8 cellular contexts compared by ENCODE assay signal in genomic region chr7:45088821-45089313, GRCh38. TPM values are rescaled to one million over a fixed set of nuclear protein-coding genes. Genes with fewer than 3 reads are reported as not detected.
DNase-seq lines count a peak whose midpoint lies in the region; ATAC-seq, FAIRE-seq and TF ChIP-seq lines count a peak whose summit lies in the region.

TSS of gene NACAD (minus strand) at chr7:45088969. CDS start at chr7:45088894, 75 bp downstream.

- no peak within 1 kb of the TSS for H3K27ac Mint-ChIP-seq in HFFc6
- H3K27ac Mint-ChIP-seq in activated naive CD8-positive, alpha-beta T cell treated with anti-CD3 and anti-CD28 coated beads for 36 hours: no peak within 1 kb of the TSS

- H3K27ac ChIP-seq in ovary: peak within 1 kb of the TSS; percentile 70 to 88

- no peaks in the 10 kb centered on the region for H3K36me3 Mint-ChIP-seq in HFFc6 (ENCODE audit: low read depth)
- H3K36me3 Mint-ChIP-seq in activated naive CD8-positive, alpha-beta T cell treated with anti-CD3 and anti-CD28 coated beads for 36 hours: no peaks in the 10 kb centered on the region

- H3K4me3 ChIP-seq in ovary: peak within 1 kb of the TSS; percentile 51

- intact Hi-C loops in left cardiac atrium (cut with DNase I) (no loop called here), ovary (cut with DNase I) (no loop called here)

- H3K4me1 Mint-ChIP-seq in HFFc6 (ENCODE audit: low read depth): peaks cover 14% of the 10 kb centered on the region
- peaks cover 6% of the 10 kb centered on the region for H3K4me1 Mint-ChIP-seq in activated naive CD8-positive, alpha-beta T cell treated with anti-CD3 and anti-CD28 coated beads for 36 hours

- peak within 1 kb of the TSS; percentile 72 for H3K4me3 Mint-ChIP-seq in HFFc6
- peak within 1 kb of the TSS; percentile 80 for H3K4me3 Mint-ChIP-seq in activated naive CD8-positive, alpha-beta T cell treated with anti-CD3 and anti-CD28 coated beads for 36 hours

- DNase-seq in AG20443 (ENCODE audit: low spot score) (peak; percentile 92), HFFc6 (no peak), left cardiac atrium (peak; percentile 65), ovary (peak; percentile 71 to 83 (median 79)), cerebellar nuclear complex (lab: John Stamatoyannopoulos, UW) (no peak), urothelium cell line (ENCODE audit: low spot score) (no peak)
- DNase-seq in activated naive CD8-positive, alpha-beta T cell treated with anti-CD3 and anti-CD28 coated beads for 36 hours: peak; percentile 50

- peak; percentile 39 for TF ChIP-seq POLR2A in ovary (IDR thresholded peaks at IDR 0.05)

- TF ChIP-seq EP300 in ovary (IDR thresholded peaks at IDR 0.05): no peak

- no peak for TF ChIP-seq CTCF in HFFc6 (IDR thresholded peaks at IDR 0.05)
- no peak for TF ChIP-seq CTCF in ovary (IDR thresholded peaks at IDR 0.05)

- H3K9me3 Mint-ChIP-seq in HFFc6: no peaks in the 10 kb centered on the region
- no peaks in the 10 kb centered on the region for H3K9me3 Mint-ChIP-seq in activated naive CD8-positive, alpha-beta T cell treated with anti-CD3 and anti-CD28 coated beads for 36 hours

- WGBS in ovary, 3 donors: 0 to 1% (median 0%) methylated on average over 10 to 50 of the region's 50 CpGs

- no peaks in the 10 kb centered on the region for H3K9me3 ChIP-seq in ovary

- peaks cover 6% of the 10 kb centered on the region for H3K4me1 ChIP-seq in ovary (ENCODE audit: insufficient read depth)

- H3K36me3 ChIP-seq in ovary: no peaks in the 10 kb centered on the region

- no peaks in the 10 kb centered on the region for H3K27me3 ChIP-seq in ovary

- ATAC-seq in left cardiac atrium: peak; percentile 92
- no peak for ATAC-seq in HG03108 (IDR thresholded peaks at IDR 0.05; ENCODE audit: unreplicated experiment)

- FAIRE-seq in urothelium cell line (lab: Jason Lieb, UNC): no peak

- peaks cover 2% of the 10 kb centered on the region; the same call in 1 of the 2 replicates for H3K27me3 Mint-ChIP-seq in HFFc6 (ENCODE audit: insufficient read depth)
- peaks cover 3% of the 10 kb centered on the region for H3K27me3 Mint-ChIP-seq in activated naive CD8-positive, alpha-beta T cell treated with anti-CD3 and anti-CD28 coated beads for 36 hours

RNA-seq across cellular contexts. Expression of gene NACAD, which starts in this region (rescaled TPM):
- 10 to 100 TPM in 2 of 6 experiments, 1 to 10 TPM in 4; 5.5 to 10.5 (median 9.6) TPM for total RNA-seq in HFFc6 (2021; fragmentation: NEBNext Ultra II Directional; extraction: Animal tissue kit (Norgen Biotek cat#: 25700))
- total RNA-seq in activated naive CD8-positive, alpha-beta T cell treated with anti-CD3 and anti-CD28 coated beads for 36 hours: under 1 TPM; 0.35 to 0.50 TPM
- total RNA-seq in left cardiac atrium (1 to 10 TPM; 3.9 to 5.5 TPM), ovary (10 to 100 TPM in 5 of 7 donors, 1 to 10 TPM in 2; 5.1 to 24.1 (median 18.8) TPM)
- polyA plus RNA-seq in ovary: 1 to 10 TPM; 4.1 to 8.1 TPM

Comparison
In these comparisons a context has a peak if more than half of its experiments do, and no peak if none do; other contexts are left out.
1. Peak in DNase-seq in activated naive CD8-positive, alpha-beta T cell treated with anti-CD3 and anti-CD28 coated beads for 36 hours; RNA of the gene not detected or under 1 TPM.
2. DNase-seq: peak in AG20443 (single experiment), left cardiac atrium (single experiment) and ovary (5 of 5); none in HFFc6 (single experiment), cerebellar nuclear complex (0 of 2) and urothelium cell line (single experiment).